14 cellular contexts compared by ENCODE assay signal in genomic region chr7:93923946-93924345, GRCh38. TPM values are rescaled to one million over a fixed set of nuclear protein-coding genes. Genes with fewer than 3 reads are reported as not detected.
DNase-seq lines count a peak whose midpoint lies in the region; ATAC-seq and TF ChIP-seq lines count a peak whose summit lies in the region.
"Had no signal": no experiment of that assay in that cellular context is flagged by ENCODE, and none has a peak within 500 bp of the region (broad histone marks: within the 10 kb centered on the region; RNA-seq: fewer than 3 reads in every experiment).

No MANE protein-coding gene starts in this region.

- intact Hi-C loops in MCF 10A (cut with micrococcal nuclease) = loop anchor here (5.0 to 10.0 kb wide), 2 partner anchors 78 to 209 kb away; partner anchors contain the start of gene BET1
- intact Hi-C loops in mammary epithelial cell (cut with micrococcal nuclease) = no loop called here
- intact Hi-C loops in upper lobe of right lung (cut with DNase I) = no loop called here

- H3K36me3 Mint-ChIP-seq in MCF 10A (ENCODE audit: insufficient read depth, unreplicated experiment) (peaks cover 4% of the 10 kb centered on the region), endothelial cell (ENCODE audit: low read depth, unreplicated experiment) (peaks cover 43% of the 10 kb centered on the region), nephron progenitor cell (ENCODE audit: low read depth) (peaks cover 20% of the 10 kb centered on the region), T-helper 17 cell (ENCODE audit: low read depth) (no peaks in the 10 kb centered on the region)

- H3K9me3 Mint-ChIP-seq in MCF 10A (ENCODE audit: unreplicated experiment) = no peaks in the 10 kb centered on the region
- no peaks in the 10 kb centered on the region for H3K9me3 Mint-ChIP-seq in endothelial cell (ENCODE audit: unreplicated experiment)
- H3K9me3 Mint-ChIP-seq in nephron progenitor cell = no peaks in the 10 kb centered on the region

- H3K27me3 ChIP-seq in mammary epithelial cell (ENCODE audit: insufficient read depth, low read length) (no peaks in the 10 kb centered on the region), upper lobe of right lung (no peaks in the 10 kb centered on the region)

- DNase-seq in MCF 10A (ENCODE audit: unreplicated experiment) (no peak), mammary epithelial cell (no peak), endothelial cell (ENCODE audit: low spot score) (no peak), nephron progenitor cell (no peak), upper lobe of right lung (no peak), T-helper 17 cell (no peak), DMS79 treated with DMSO at 0.1 percent for 48 hours (lab: John Stamatoyannopoulos, UW) (no peak)
- no peak for DNase-seq in stimulated activated CD4-positive, alpha-beta T cell treated with anti-CD3 and anti-CD28 coated beads, Interleukin-1b, Interleukin-23, amount 100 ng/mL, for 48 hours
- DNase-seq: activated CD8-positive, alpha-beta memory T cell treated with anti-CD3 and anti-CD28 coated beads, Interleukin-2, amount 50 U/mL, for 48 hours; aorta; NCI-H2081; stimulated activated CD4-positive, alpha-beta T cell treated with anti-CD3 and anti-CD28 coated beads, Interleukin-2, amount 100 ng/mL, for 24 hours had no signal

- no peaks in the 10 kb centered on the region for H4K20me1 ChIP-seq in mammary epithelial cell (ENCODE audit: insufficient read depth, low read length)

- dilution Hi-C loops in mammary epithelial cell (cut with HindIII; ENCODE audit: low sequenced_read_pairs) = no loop called here

- CTCF ChIA-PET in MCF 10A (lab: Yijun Ruan, JAX) = interaction anchor here (0.9 kb wide), 1 partner anchor 17 kb away, joined by 3 read pairs; no protein-coding TSS in a partner anchor
- CTCF ChIA-PET in mammary epithelial cell (lab: Charles Lee; ENCODE audit: low non-redundant PET) = no interaction called here

- H3K4me1 ChIP-seq in mammary epithelial cell (ENCODE audit: insufficient read depth, low read length) (peaks cover 13% of the 10 kb centered on the region), upper lobe of right lung (no peaks in the 10 kb centered on the region)

- no peak overlapping the region for H2AFZ ChIP-seq in mammary epithelial cell (ENCODE audit: low read depth, low read length)

- H3K9ac ChIP-seq in mammary epithelial cell (ENCODE audit: insufficient read depth, low read length) = no peak overlapping the region

- H3K27ac Mint-ChIP-seq in MCF 10A (ENCODE audit: low read depth, unreplicated experiment) (peak overlapping the region; percentile 75), endothelial cell (ENCODE audit: unreplicated experiment) (peak overlapping the region; percentile 99), nephron progenitor cell (no peak overlapping the region), T-helper 17 cell (no peak overlapping the region)

- in situ Hi-C loops in mammary epithelial cell (cut with MboI; ENCODE audit: low sequenced_read_pairs in 2 of 2) = no loop called here

- H3K4me2 ChIP-seq in mammary epithelial cell (ENCODE audit: insufficient read depth, low read depth, low read length) = no peak overlapping the region

- H3K27ac ChIP-seq in mammary epithelial cell (ENCODE audit: insufficient read depth, low read depth, low read length) (no peak overlapping the region), upper lobe of right lung (no peak overlapping the region)

- H3K4me1 Mint-ChIP-seq in MCF 10A (ENCODE audit: insufficient read depth, unreplicated experiment) (peaks cover 8% of the 10 kb centered on the region), endothelial cell (ENCODE audit: unreplicated experiment) (peaks cover 36% of the 10 kb centered on the region), nephron progenitor cell (peaks cover 38% of the 10 kb centered on the region), T-helper 17 cell (no peaks in the 10 kb centered on the region)

- H3K4me3 ChIP-seq in mammary epithelial cell (replicated peaks in 1 of 3; ENCODE audit: insufficient read depth in 1 of 3, low read depth in 2 of 3, low read length in 3 of 3) (no peak overlapping the region), upper lobe of right lung (peak overlapping the region; percentile 62)

- no peaks in the 10 kb centered on the region for H3K9me3 ChIP-seq in mammary epithelial cell (replicated peaks; ENCODE audit: insufficient read depth, low read length)
- H3K9me3 ChIP-seq in upper lobe of right lung = no peaks in the 10 kb centered on the region
- no peaks in the 10 kb centered on the region for H3K9me3 ChIP-seq in T-helper 17 cell (ENCODE audit: control insufficient read depth, low read length, poor library complexity, severe bottlenecking)

- POLR2A ChIA-PET in MCF 10A (lab: Yijun Ruan, JAX) = no interaction called here

- WGBS in mammary epithelial cell (ENCODE audit: low coverage, missing lambda C conversion rate) = 86% methylated on average over 1 of the region's 1 CpG

- H3K27me3 Mint-ChIP-seq in MCF 10A (ENCODE audit: insufficient read depth, unreplicated experiment) (no peaks in the 10 kb centered on the region), endothelial cell (ENCODE audit: unreplicated experiment) (peaks cover 7% of the 10 kb centered on the region), nephron progenitor cell (ENCODE audit: low read depth, poor library complexity) (peaks cover 21% of the 10 kb centered on the region), T-helper 17 cell (peaks cover 57% of the 10 kb centered on the region)

- H3K36me3 ChIP-seq in mammary epithelial cell (ENCODE audit: insufficient read depth, low read length) (no peaks in the 10 kb centered on the region), upper lobe of right lung (no peaks in the 10 kb centered on the region)

- H3K4me3 Mint-ChIP-seq in MCF 10A (ENCODE audit: unreplicated experiment) (peak overlapping the region; percentile 76), endothelial cell (ENCODE audit: unreplicated experiment) (peak overlapping the region; percentile 96), nephron progenitor cell (peak overlapping the region; percentile 88), T-helper 17 cell (no peak overlapping the region)

- no peaks in the 10 kb centered on the region for H3K79me2 ChIP-seq in mammary epithelial cell (ENCODE audit: insufficient read depth, low read length)

- TF ChIP-seq CTCF in MCF 10A (IDR thresholded peaks at IDR 0.05; ENCODE audit: unreplicated experiment) (no peak), mammary epithelial cell (conservative IDR thresholded peaks at IDR 0.05 in 1 of 2, IDR thresholded peaks at IDR 0.05 in 1 of 2; ENCODE audit: extremely low read depth in 1 of 2, insufficient read depth in 1 of 2, low read depth in 1 of 2, low read length in 2 of 2) (no peak), endothelial cell (IDR thresholded peaks at IDR 0.05; ENCODE audit: unreplicated experiment) (no peak), nephron progenitor cell (IDR thresholded peaks at IDR 0.05) (no peak), upper lobe of right lung (IDR thresholded peaks at IDR 0.05) (no peak)

- BruUV-seq in MCF 10A (replicated peaks; lab: Mats Ljungman, UMichigan) (no TSS peak), mammary epithelial cell (replicated peaks; lab: Mats Ljungman, UMichigan) (no TSS peak)

- ATAC-seq in upper lobe of right lung = no peak
- ATAC-seq in T-helper 17 cell = no peak

RNA-seq across cellular contexts. Expression of gene GNG11, which starts 2.4 kb away (rescaled TPM):
- total RNA-seq in MCF 10A (2022) (3.9 and 4.6 TPM in 2 replicates), mammary epithelial cell (under 1 TPM; under 0.01 to 0.38 TPM), endothelial cell (ENCODE audit: unreplicated experiment) (133 TPM), upper lobe of right lung (22.6 TPM), T-helper 17 cell (10 to 100 TPM in 1 of 2 donors, under 1 TPM in 1; 0.85 to 24.5 TPM)
- polyA plus RNA-seq in mammary epithelial cell = 0.31 TPM
- polyA minus RNA-seq in mammary epithelial cell = not detected

RNA-seq across cellular contexts. Expression of gene GNGT1, which starts 17.6 kb away (rescaled TPM):
- total RNA-seq in MCF 10A (2022) = not detected in 2 replicates
- not detected for total RNA-seq in mammary epithelial cell
- polyA plus RNA-seq in mammary epithelial cell = not detected
- polyA minus RNA-seq in mammary epithelial cell = not detected
- not detected for total RNA-seq in endothelial cell (ENCODE audit: unreplicated experiment)
- not detected for total RNA-seq in upper lobe of right lung
- not detected for total RNA-seq in T-helper 17 cell
- total RNA-seq: aorta, mononuclear cell, subcutaneous adipose tissue had no signal
- polyA plus RNA-seq: aorta had no signal

RNA-seq across cellular contexts. Expression of gene TFPI2, which starts 33.4 kb away (rescaled TPM):
- total RNA-seq in MCF 10A (2022) (not detected in 2 replicates), mammary epithelial cell (100 to 1,000 TPM in 1 of 2 donors, under 1 TPM in 1; 0.33 to 608 TPM), endothelial cell (ENCODE audit: unreplicated experiment) (1.9 TPM), upper lobe of right lung (7.1 TPM), T-helper 17 cell (1 to 10 TPM; 1.4 to 1.5 TPM)
- polyA plus RNA-seq in mammary epithelial cell = 313 TPM
- 136 TPM for polyA minus RNA-seq in mammary epithelial cell
- total RNA-seq: mononuclear cell had no signal

Comparison
In these comparisons a context has a peak if more than half of its experiments do, and no peak if none do; other contexts are left out.
1. H3K27ac Mint-ChIP-seq: peak in MCF 10A (single experiment) and endothelial cell (single experiment); none in nephron progenitor cell (single experiment) and T-helper 17 cell (single experiment).